ENCODE assay signal across 1 cellular context in genomic region chr9:13569706-13570423, GRCh38.
TF ChIP-seq lines count a peak whose summit lies in the region.

No MANE protein-coding gene starts in this region.

TF ChIP-seq in WTC11, 78 proteins besides CTCF, POLR2A, EP300 and RAD21 (continued from another document):
- TF ChIP-seq, protein P1, sequence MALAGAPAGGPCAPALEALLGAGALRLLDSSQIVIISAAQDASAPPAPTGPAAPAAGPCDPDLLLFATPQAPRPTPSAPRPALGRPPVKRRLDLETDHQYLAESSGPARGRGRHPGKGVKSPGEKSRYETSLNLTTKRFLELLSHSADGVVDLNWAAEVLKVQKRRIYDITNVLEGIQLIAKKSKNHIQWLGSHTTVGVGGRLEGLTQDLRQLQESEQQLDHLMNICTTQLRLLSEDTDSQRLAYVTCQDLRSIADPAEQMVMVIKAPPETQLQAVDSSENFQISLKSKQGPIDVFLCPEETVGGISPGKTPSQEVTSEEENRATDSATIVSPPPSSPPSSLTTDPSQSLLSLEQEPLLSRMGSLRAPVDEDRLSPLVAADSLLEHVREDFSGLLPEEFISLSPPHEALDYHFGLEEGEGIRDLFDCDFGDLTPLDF (CRISPR knock-in tag; IDR thresholded peaks at IDR 0.05) = no peak
- TF ChIP-seq ATF1 (CRISPR knock-in tag; IDR thresholded peaks at IDR 0.05) = no peak
